8 cellular contexts compared by ENCODE assay signal in genomic region chr9:8857330-8858249, GRCh38.
DNase-seq lines count a peak whose midpoint lies in the region; ATAC-seq and TF ChIP-seq lines count a peak whose summit lies in the region.

No MANE protein-coding gene starts in this region.

- TF ChIP-seq POLR2A in gastroesophageal sphincter (IDR thresholded peaks at IDR 0.05) = no peak

- H3K27ac ChIP-seq in HUES48 (ENCODE audit: low read depth, low read length) (peak overlapping the region; percentile 54), gastroesophageal sphincter (peak overlapping the region in 2 of 4 donors; percentile 46 to 60), neural cell (ENCODE audit: low read length) (peak overlapping the region; percentile 86)

- H3K36me3 ChIP-seq in HUES48 (ENCODE audit: control insufficient read depth, insufficient read depth, low read length) (no peaks in the 10 kb centered on the region), gastroesophageal sphincter (no peaks in the 10 kb centered on the region), neural cell (ENCODE audit: insufficient read depth, low read length) (no peaks in the 10 kb centered on the region)

- peak overlapping the region; percentile 57 for H3K4me2 ChIP-seq in neural cell (ENCODE audit: low read length)

- peak overlapping the region; percentile 92 for H2AFZ ChIP-seq in neural cell (ENCODE audit: low read depth, low read length)

- H3K27me3 ChIP-seq in HUES48 (ENCODE audit: control insufficient read depth, insufficient read depth, low read length) (peaks cover 20% of the 10 kb centered on the region), gastroesophageal sphincter (peaks cover 65% of the 10 kb centered on the region), neural cell (ENCODE audit: insufficient read depth, low read depth, low read length) (no peaks in the 10 kb centered on the region)

- WGBS in gastroesophageal sphincter (ENCODE audit: low coverage in 1 of 2), 2 donors = 1 to 2% methylated on average over 19 to 31 of the region's 96 CpGs

- no peak for TF ChIP-seq CTCF in gastroesophageal sphincter (IDR thresholded peaks at IDR 0.05)
- no peak for TF ChIP-seq CTCF in neural cell (IDR thresholded peaks at IDR 0.05; ENCODE audit: poor library complexity, severe bottlenecking)

- H3K9me3 ChIP-seq in HUES48 (ENCODE audit: control insufficient read depth, insufficient read depth, low read length) (no peaks in the 10 kb centered on the region), gastroesophageal sphincter (no peaks in the 10 kb centered on the region), neural cell (ENCODE audit: low read length) (no peaks in the 10 kb centered on the region)

- TF ChIP-seq RAD21 in neural cell (conservative IDR thresholded peaks at IDR 0.05) = peak; percentile 15

- no peaks in the 10 kb centered on the region for H4K20me1 ChIP-seq in neural cell (ENCODE audit: insufficient read depth)

- TF ChIP-seq EP300 in gastroesophageal sphincter (IDR thresholded peaks at IDR 0.05) (no peak), neural cell (conservative IDR thresholded peaks at IDR 0.05; ENCODE audit: poor library complexity, severe bottlenecking) (peak; percentile 11)

- H3F3A ChIP-seq in neural cell (ENCODE audit: insufficient read depth, low read length, poor library complexity, severe bottlenecking) = peaks cover 5% of the 10 kb centered on the region

- no peaks in the 10 kb centered on the region for H3K9me2 ChIP-seq in neural cell (ENCODE audit: insufficient read depth, low read length)

- H3K4me3 ChIP-seq in HUES48 (ENCODE audit: low read depth, low read length) (peak overlapping the region; percentile 96), gastroesophageal sphincter (peak overlapping the region; percentile 26 to 63), neural cell (ENCODE audit: low read length) (peak overlapping the region; percentile 83)

- ATAC-seq in gastroesophageal sphincter = peak; percentile 76
- ATAC-seq in HG03280 (IDR thresholded peaks at IDR 0.05; ENCODE audit: unreplicated experiment) = no peak
- no peak for ATAC-seq in GM21360 (IDR thresholded peaks at IDR 0.05; ENCODE audit: unreplicated experiment)

- H3K79me2 ChIP-seq in neural cell (replicated peaks; ENCODE audit: insufficient read depth, low read length) = peaks cover 55% of the 10 kb centered on the region

- peak overlapping the region; percentile 79 for H3K9ac ChIP-seq in HUES48 (ENCODE audit: low read depth, low read length)
- H3K9ac ChIP-seq in neural cell (ENCODE audit: low read length) = peak overlapping the region; percentile 91

- H3K4me1 ChIP-seq in HUES48 (ENCODE audit: control insufficient read depth, insufficient read depth, low read length) = peaks cover 30% of the 10 kb centered on the region
- peaks cover 0 to 19% (median 0%) of the 10 kb centered on the region in 3 donors for H3K4me1 ChIP-seq in gastroesophageal sphincter

- DNase-seq in COLO668 (lab: John Stamatoyannopoulos, UW; ENCODE audit: unreplicated experiment) (peak; percentile 73), A172 (ENCODE audit: low spot score) (no peak)
- DNase-seq in activated CD8-positive, alpha-beta memory T cell treated with anti-CD3 and anti-CD28 coated beads, Interleukin-2, amount 50 U/mL, for 48 hours = peak; percentile 52

TF ChIP-seq in neural cell, 6 proteins besides CTCF, POLR2A, EP300 and RAD21:
- TF ChIP-seq POLR2AphosphoS5 (IDR thresholded peaks at IDR 0.05) = peak; percentile 70
- TF ChIP-seq EZH2 (IDR thresholded peaks at IDR 0.05; ENCODE audit: borderline replicate concordance, insufficient read depth, low read length, poor library complexity, severe bottlenecking) = no peak
- TF ChIP-seq MXI1 (conservative IDR thresholded peaks at IDR 0.05; ENCODE audit: poor library complexity, severe bottlenecking) = peak; percentile 31
TF ChIP-seq in neural cell: peak in this region for 2.

Comparison
In these comparisons a context has a peak if more than half of its experiments do, and no peak if none do; other contexts are left out.
1. H3K4me3 ChIP-seq: peak in every context shown above with its lines; median percentile 96 in HUES48; 83 in neural cell; 44 in gastroesophageal sphincter.